10 cellular contexts compared by ENCODE assay signal in genomic region chr7:144731661-144732060, GRCh38.
"Had no signal": no experiment of that assay in that cellular context is flagged by ENCODE, and none has a peak within 500 bp of the region (broad histone marks: within the 10 kb centered on the region; RNA-seq: fewer than 3 reads in every experiment).

No MANE protein-coding gene starts in this region.

- H3K4me1 ChIP-seq: HAP-1 had no signal

- H3K36me3 ChIP-seq: HAP-1 had no signal

- H3K4me3 ChIP-seq: GM23248, HAP-1, K562 had no signal

- H3K27ac ChIP-seq: GM23248 had no signal

- H2AFZ ChIP-seq: GM23248 had no signal

- DNase-seq: GM23248, HFFc6, IMR-90, KG1 had no signal

- H3K9ac ChIP-seq: GM23248 had no signal

- FAIRE-seq: H1, H54, HTR-8/SVneo, K562 had no signal

- ATAC-seq: HCT116, K562 had no signal

- H3K9me3 ChIP-seq: HAP-1 had no signal
